ENCODE assay signal across 1 cellular context in the genomic region with DNA sequence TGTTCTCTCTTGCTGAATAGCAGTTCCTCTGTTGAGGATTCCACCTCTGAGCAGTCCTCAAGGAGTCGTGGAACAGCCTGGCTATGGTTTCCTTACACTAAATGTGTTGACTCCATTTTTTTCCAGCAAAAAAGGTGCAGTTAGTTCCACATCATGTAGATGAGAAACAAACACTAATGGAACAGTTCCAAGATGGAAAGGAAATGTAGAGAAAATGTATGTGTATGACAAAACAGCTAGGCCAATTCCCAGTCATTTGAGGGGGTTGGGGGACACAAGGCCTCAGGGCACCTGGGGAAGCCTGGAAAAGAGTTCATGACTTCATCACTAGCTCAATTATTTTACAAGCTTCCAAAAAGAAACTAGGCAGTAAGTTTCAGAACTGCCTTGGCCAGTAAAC.
TF ChIP-seq lines count a peak whose summit lies in the region.

No MANE protein-coding gene starts in this region.

TF ChIP-seq in GM23338, 12 proteins besides CTCF, POLR2A, EP300 and RAD21:
- TF ChIP-seq, protein P1, sequence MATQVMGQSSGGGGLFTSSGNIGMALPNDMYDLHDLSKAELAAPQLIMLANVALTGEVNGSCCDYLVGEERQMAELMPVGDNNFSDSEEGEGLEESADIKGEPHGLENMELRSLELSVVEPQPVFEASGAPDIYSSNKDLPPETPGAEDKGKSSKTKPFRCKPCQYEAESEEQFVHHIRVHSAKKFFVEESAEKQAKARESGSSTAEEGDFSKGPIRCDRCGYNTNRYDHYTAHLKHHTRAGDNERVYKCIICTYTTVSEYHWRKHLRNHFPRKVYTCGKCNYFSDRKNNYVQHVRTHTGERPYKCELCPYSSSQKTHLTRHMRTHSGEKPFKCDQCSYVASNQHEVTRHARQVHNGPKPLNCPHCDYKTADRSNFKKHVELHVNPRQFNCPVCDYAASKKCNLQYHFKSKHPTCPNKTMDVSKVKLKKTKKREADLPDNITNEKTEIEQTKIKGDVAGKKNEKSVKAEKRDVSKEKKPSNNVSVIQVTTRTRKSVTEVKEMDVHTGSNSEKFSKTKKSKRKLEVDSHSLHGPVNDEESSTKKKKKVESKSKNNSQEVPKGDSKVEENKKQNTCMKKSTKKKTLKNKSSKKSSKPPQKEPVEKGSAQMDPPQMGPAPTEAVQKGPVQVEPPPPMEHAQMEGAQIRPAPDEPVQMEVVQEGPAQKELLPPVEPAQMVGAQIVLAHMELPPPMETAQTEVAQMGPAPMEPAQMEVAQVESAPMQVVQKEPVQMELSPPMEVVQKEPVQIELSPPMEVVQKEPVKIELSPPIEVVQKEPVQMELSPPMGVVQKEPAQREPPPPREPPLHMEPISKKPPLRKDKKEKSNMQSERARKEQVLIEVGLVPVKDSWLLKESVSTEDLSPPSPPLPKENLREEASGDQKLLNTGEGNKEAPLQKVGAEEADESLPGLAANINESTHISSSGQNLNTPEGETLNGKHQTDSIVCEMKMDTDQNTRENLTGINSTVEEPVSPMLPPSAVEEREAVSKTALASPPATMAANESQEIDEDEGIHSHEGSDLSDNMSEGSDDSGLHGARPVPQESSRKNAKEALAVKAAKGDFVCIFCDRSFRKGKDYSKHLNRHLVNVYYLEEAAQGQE (IDR thresholded peaks at IDR 0.05; ENCODE audit: unreplicated experiment) = no peak
- TF ChIP-seq JUNB (IDR thresholded peaks at IDR 0.05; ENCODE audit: unreplicated experiment) (no peak), CREB1 (CRISPR knock-in tag; IDR thresholded peaks at IDR 0.05; ENCODE audit: low read depth) (no peak), EZH2phosphoT487 (IDR thresholded peaks at IDR 0.05; ENCODE audit: unreplicated experiment) (no peak), ZNF114 (CRISPR knock-in tag; IDR thresholded peaks at IDR 0.05) (no peak), STAT1 (IDR thresholded peaks at IDR 0.05; ENCODE audit: unreplicated experiment) (no peak), NANOG (IDR thresholded peaks at IDR 0.05; ENCODE audit: borderline replicate concordance) (no peak), POLR2AphosphoS5 (IDR thresholded peaks at IDR 0.05; ENCODE audit: low read depth) (no peak), ZNF331 (CRISPR knock-in tag; IDR thresholded peaks at IDR 0.05; ENCODE audit: low read depth) (no peak), EZH2 (IDR thresholded peaks at IDR 0.05; ENCODE audit: low read depth, unreplicated experiment) (no peak)
- TF ChIP-seq, protein P2, sequence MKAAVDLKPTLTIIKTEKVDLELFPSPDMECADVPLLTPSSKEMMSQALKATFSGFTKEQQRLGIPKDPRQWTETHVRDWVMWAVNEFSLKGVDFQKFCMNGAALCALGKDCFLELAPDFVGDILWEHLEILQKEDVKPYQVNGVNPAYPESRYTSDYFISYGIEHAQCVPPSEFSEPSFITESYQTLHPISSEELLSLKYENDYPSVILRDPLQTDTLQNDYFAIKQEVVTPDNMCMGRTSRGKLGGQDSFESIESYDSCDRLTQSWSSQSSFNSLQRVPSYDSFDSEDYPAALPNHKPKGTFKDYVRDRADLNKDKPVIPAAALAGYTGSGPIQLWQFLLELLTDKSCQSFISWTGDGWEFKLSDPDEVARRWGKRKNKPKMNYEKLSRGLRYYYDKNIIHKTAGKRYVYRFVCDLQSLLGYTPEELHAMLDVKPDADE (IDR thresholded peaks at IDR 0.05) = no peak
- TF ChIP-seq, protein P3, sequence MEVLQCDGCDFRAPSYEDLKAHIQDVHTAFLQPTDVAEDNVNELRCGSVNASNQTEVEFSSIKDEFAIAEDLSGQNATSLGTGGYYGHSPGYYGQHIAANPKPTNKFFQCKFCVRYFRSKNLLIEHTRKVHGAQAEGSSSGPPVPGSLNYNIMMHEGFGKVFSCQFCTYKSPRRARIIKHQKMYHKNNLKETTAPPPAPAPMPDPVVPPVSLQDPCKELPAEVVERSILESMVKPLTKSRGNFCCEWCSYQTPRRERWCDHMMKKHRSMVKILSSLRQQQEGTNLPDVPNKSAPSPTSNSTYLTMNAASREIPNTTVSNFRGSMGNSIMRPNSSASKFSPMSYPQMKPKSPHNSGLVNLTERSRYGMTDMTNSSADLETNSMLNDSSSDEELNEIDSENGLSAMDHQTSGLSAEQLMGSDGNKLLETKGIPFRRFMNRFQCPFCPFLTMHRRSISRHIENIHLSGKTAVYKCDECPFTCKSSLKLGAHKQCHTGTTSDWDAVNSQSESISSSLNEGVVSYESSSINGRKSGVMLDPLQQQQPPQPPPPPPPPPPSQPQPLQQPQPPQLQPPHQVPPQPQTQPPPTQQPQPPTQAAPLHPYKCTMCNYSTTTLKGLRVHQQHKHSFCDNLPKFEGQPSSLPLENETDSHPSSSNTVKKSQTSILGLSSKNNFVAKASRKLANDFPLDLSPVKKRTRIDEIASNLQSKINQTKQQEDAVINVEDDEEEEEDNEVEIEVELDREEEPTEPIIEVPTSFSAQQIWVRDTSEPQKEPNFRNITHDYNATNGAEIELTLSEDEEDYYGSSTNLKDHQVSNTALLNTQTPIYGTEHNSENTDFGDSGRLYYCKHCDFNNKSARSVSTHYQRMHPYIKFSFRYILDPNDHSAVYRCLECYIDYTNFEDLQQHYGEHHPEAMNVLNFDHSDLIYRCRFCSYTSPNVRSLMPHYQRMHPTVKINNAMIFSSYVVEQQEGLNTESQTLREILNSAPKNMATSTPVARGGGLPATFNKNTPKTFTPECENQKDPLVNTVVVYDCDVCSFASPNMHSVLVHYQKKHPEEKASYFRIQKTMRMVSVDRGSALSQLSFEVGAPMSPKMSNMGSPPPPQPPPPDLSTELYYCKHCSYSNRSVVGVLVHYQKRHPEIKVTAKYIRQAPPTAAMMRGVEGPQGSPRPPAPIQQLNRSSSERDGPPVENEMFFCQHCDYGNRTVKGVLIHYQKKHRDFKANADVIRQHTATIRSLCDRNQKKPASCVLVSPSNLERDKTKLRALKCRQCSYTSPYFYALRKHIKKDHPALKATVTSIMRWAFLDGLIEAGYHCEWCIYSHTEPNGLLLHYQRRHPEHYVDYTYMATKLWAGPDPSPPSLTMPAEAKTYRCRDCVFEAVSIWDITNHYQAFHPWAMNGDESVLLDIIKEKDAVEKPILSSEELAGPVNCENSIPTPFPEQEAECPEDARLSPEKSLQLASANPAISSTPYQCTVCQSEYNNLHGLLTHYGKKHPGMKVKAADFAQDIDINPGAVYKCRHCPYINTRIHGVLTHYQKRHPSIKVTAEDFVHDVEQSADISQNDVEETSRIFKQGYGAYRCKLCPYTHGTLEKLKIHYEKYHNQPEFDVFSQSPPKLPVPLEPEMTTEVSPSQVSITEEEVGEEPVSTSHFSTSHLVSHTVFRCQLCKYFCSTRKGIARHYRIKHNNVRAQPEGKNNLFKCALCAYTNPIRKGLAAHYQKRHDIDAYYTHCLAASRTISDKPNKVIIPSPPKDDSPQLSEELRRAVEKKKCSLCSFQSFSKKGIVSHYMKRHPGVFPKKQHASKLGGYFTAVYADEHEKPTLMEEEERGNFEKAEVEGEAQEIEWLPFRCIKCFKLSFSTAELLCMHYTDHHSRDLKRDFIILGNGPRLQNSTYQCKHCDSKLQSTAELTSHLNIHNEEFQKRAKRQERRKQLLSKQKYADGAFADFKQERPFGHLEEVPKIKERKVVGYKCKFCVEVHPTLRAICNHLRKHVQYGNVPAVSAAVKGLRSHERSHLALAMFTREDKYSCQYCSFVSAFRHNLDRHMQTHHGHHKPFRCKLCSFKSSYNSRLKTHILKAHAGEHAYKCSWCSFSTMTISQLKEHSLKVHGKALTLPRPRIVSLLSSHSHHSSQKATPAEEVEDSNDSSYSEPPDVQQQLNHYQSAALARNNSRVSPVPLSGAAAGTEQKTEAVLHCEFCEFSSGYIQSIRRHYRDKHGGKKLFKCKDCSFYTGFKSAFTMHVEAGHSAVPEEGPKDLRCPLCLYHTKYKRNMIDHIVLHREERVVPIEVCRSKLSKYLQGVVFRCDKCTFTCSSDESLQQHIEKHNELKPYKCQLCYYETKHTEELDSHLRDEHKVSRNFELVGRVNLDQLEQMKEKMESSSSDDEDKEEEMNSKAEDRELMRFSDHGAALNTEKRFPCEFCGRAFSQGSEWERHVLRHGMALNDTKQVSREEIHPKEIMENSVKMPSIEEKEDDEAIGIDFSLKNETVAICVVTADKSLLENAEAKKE (CRISPR knock-in tag; IDR thresholded peaks at IDR 0.05) = no peak
